In the genomic region with DNA sequence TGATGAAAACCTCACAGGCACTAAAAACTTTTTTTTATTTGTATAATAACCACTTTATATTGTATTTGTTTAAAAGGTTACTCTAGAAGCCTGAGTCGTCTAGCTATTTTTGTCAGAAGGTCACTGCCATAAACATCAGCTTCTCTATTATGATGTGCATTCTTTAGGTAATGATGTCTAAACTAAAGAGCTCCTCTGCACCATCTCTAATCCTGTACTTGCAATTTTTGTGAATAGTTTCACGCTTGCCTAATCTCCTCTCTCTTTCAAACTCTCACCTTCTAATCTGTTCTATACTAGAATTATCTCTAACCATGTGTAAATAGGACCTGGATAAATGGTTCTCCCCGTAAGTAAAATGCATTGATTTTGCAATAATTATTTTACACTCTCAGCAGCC, we compare ENCODE assay signal across 21 cellular contexts.
"Had no signal": no experiment of that assay in that cellular context is flagged by ENCODE, and none has a peak within 500 bp of the region (broad histone marks: within the 10 kb centered on the region; RNA-seq: fewer than 3 reads in every experiment).

No MANE protein-coding gene starts in this region.

- DNase-seq: effector CD8-positive, alpha-beta T cell; effector memory CD8-positive, alpha-beta T cell; endodermal cell; erythroblast; esophagus squamous epithelium; foreskin fibroblast; foreskin melanocyte; gastrocnemius medialis; glutamatergic neuron; head of caudate nucleus; heart right ventricle; hippocampal formation; left cardiac atrium; left lung; left ventricle myocardium superior; lower lobe of right lung; mucosa of descending colon had no signal

- H3K4me1 Mint-ChIP-seq: mesothelial cell of epicardium had no signal

- H3K27me3 ChIP-seq: esophagus squamous epithelium, gastrocnemius medialis, heart right ventricle, left lung had no signal

- H3K9me3 Mint-ChIP-seq: effector memory CD8-positive, alpha-beta T cell; endodermal cell; mesothelial cell of epicardium had no signal

- H3K4me3 ChIP-seq: coronary artery, esophagus squamous epithelium, gastrocnemius medialis, heart right ventricle, left lung, lower lobe of right lung, mucosa of descending colon had no signal

- H3K4me3 Mint-ChIP-seq: effector memory CD8-positive, alpha-beta T cell; endodermal cell; mesothelial cell of epicardium had no signal

- H3K27ac Mint-ChIP-seq: effector memory CD8-positive, alpha-beta T cell; mesothelial cell of epicardium had no signal

- H3K9me3 ChIP-seq: esophagus squamous epithelium, gastrocnemius medialis, heart right ventricle, left lung, lower lobe of right lung, mucosa of descending colon had no signal

- ATAC-seq: effector memory CD8-positive, alpha-beta T cell; esophagus mucosa; gastrocnemius medialis; heart right ventricle; left cardiac atrium; left lung; left ventricle myocardium superior; lower lobe of right lung; mucosa of descending colon had no signal

- H3K4me1 ChIP-seq: esophagus squamous epithelium, gastrocnemius medialis, heart right ventricle, left lung, lower lobe of right lung had no signal

- H3K27ac ChIP-seq: coronary artery, epithelial cell of prostate, esophagus squamous epithelium, gastrocnemius medialis, heart right ventricle, left lung, lower lobe of right lung had no signal

- H3K27me3 Mint-ChIP-seq: effector memory CD8-positive, alpha-beta T cell had no signal
